ENCODE assay signal across 22 cellular contexts in genomic region chr1:58396150-58396549, GRCh38.
A peak's percentile ranks its signal among the peaks of the same experiment; 100 is the strongest.
DNase-seq lines count a peak whose midpoint lies in the region; ATAC-seq and TF ChIP-seq lines count a peak whose summit lies in the region.
"Had no signal": no experiment of that assay in that cellular context is flagged by ENCODE, and none has a peak within 500 bp of the region (broad histone marks: within the 10 kb centered on the region; RNA-seq: fewer than 3 reads in every experiment).

No MANE protein-coding gene starts in this region.

- H3K27ac Mint-ChIP-seq in brain, result peak overlapping the region in 3 of 5 experiments; percentile 1 to 88 (median 70)
- no peak overlapping the region for H3K27ac Mint-ChIP-seq in T-helper 17 cell
- H3K27ac Mint-ChIP-seq: CD4-positive, alpha-beta T cell had no signal

- peak overlapping the region in 1 of 5 experiments; percentile 49 for H3K4me3 Mint-ChIP-seq in brain
- H3K4me3 Mint-ChIP-seq in T-helper 17 cell, result no peak overlapping the region
- H3K4me3 Mint-ChIP-seq: activated B cell treated with CpG ODN at 0.5 μM for 24 hours; activated T-cell treated with anti-CD3 and anti-CD28 coated beads, Interleukin-2, amount 50 U/mL, for 4 hours; CD4-positive, alpha-beta T cell had no signal

- no peaks in the 10 kb centered on the region for H4K20me1 ChIP-seq in Loucy (ENCODE audit: insufficient read depth, low read length, poor library complexity, severe bottlenecking)

- no peaks in the 10 kb centered on the region for H3K36me3 Mint-ChIP-seq in brain
- peaks cover under 1% of the 10 kb centered on the region for H3K36me3 Mint-ChIP-seq in T-helper 17 cell (ENCODE audit: low read depth)

- WGBS in mesodermal cell (ENCODE audit: insufficient coverage in 2 of 2), 2 experiments, result 62 to 66% methylated on average over 4 to 5 of the region's 6 CpGs

- H3K27me3 ChIP-seq in Loucy (ENCODE audit: insufficient read depth, low read length, poor library complexity, severe bottlenecking), result no peaks in the 10 kb centered on the region
- H3K27me3 ChIP-seq: brain microvascular endothelial cell, heart left ventricle, tibial nerve had no signal

- H3F3A ChIP-seq in Loucy (ENCODE audit: low read depth), result peaks cover 22% of the 10 kb centered on the region

- H2AFZ ChIP-seq in Loucy (ENCODE audit: low read length), result no peak overlapping the region

- H3K9me3 Mint-ChIP-seq in brain, result no peaks in the 10 kb centered on the region
- H3K9me3 Mint-ChIP-seq: activated B cell treated with CpG ODN at 0.5 μM for 24 hours; activated T-cell treated with anti-CD3 and anti-CD28 coated beads, Interleukin-2, amount 50 U/mL, for 4 hours; CD4-positive, alpha-beta T cell had no signal

- no peak overlapping the region for H3K4me2 ChIP-seq in Loucy (ENCODE audit: low read depth, low read length, poor library complexity, severe bottlenecking)

- H3K9me3 ChIP-seq in Loucy (ENCODE audit: insufficient read depth, low read depth, low read length) (no peaks in the 10 kb centered on the region), mesodermal cell (ENCODE audit: control insufficient read depth, low read length) (no peaks in the 10 kb centered on the region), T-helper 17 cell (ENCODE audit: control insufficient read depth, low read length, poor library complexity, severe bottlenecking) (no peaks in the 10 kb centered on the region)
- H3K9me3 ChIP-seq: heart left ventricle, tibial nerve had no signal

- H3K9me2 ChIP-seq in Loucy (replicated peaks; ENCODE audit: low read depth, low read length), result no peaks in the 10 kb centered on the region

- no peaks in the 10 kb centered on the region for H3K79me2 ChIP-seq in Loucy (ENCODE audit: insufficient read depth, low read length)

- H3K36me3 ChIP-seq in Loucy (ENCODE audit: insufficient read depth, low read length) (no peaks in the 10 kb centered on the region), mesodermal cell (ENCODE audit: control insufficient read depth, insufficient read depth, low read length) (no peaks in the 10 kb centered on the region)
- H3K36me3 ChIP-seq: brain microvascular endothelial cell, heart left ventricle, tibial nerve had no signal

- H3K9ac ChIP-seq in Loucy (ENCODE audit: low read depth, low read length, poor library complexity, severe bottlenecking), result peak overlapping the region; percentile 52

- TF ChIP-seq CTCF in Loucy (conservative IDR thresholded peaks at IDR 0.05; ENCODE audit: low read length) (no peak), brain (conservative IDR thresholded peaks at IDR 0.05) (no peak)

- DNase-seq in A172 (ENCODE audit: low spot score) (peak; percentile 7), NCI-H2081 (lab: John Stamatoyannopoulos, UW) (no peak), T-helper 17 cell (no peak), iPS-NIHi7 (ENCODE audit: extremely low spot score) (no peak)
- DNase-seq: activated B cell treated with CpG ODN at 0.5 μM for 24 hours; activated CD4-positive, alpha-beta T cell treated with anti-CD3 and anti-CD28 coated beads, Interleukin-2, amount 50 U/mL, for 1 hour; activated T-cell treated with anti-CD3 and anti-CD28 coated beads, Interleukin-2, amount 50 U/mL, for 4 hours; brain microvascular endothelial cell; CD4-positive, alpha-beta T cell; effector CD4-positive, alpha-beta T cell; heart left ventricle; NCI-H1436 treated with DMSO at 0.1 percent for 48 hours; NCI-H524 treated with DMSO at 0.1 percent for 48 hours; SHP77; small intestine; stimulated activated CD4-positive, alpha-beta T cell treated with anti-CD3 and anti-CD28 coated beads, Interleukin-2, amount 100 ng/mL, for 24 hours had no signal

- H3K27ac ChIP-seq in mesodermal cell (ENCODE audit: low read depth, low read length, severe bottlenecking), result peak overlapping the region; percentile 98
- H3K27ac ChIP-seq: brain microvascular endothelial cell, tibial nerve had no signal

- H3K4me1 Mint-ChIP-seq in brain (peaks cover 20% of the 10 kb centered on the region), T-helper 17 cell (no peaks in the 10 kb centered on the region)
- H3K4me1 Mint-ChIP-seq: activated B cell treated with CpG ODN at 0.5 μM for 24 hours had no signal

- peaks cover 68% of the 10 kb centered on the region for H3K4me1 ChIP-seq in Loucy (ENCODE audit: insufficient read depth, low read length, poor library complexity, severe bottlenecking)
- H3K4me1 ChIP-seq in mesodermal cell (ENCODE audit: control insufficient read depth, insufficient read depth, low read length, poor library complexity, severe bottlenecking), result peaks cover 43% of the 10 kb centered on the region

- ATAC-seq in HG03045 (IDR thresholded peaks at IDR 0.05; ENCODE audit: unreplicated experiment) (no peak), T-helper 17 cell (no peak)
- ATAC-seq: activated T-cell treated with anti-CD3 and anti-CD28 coated beads, Interleukin-2, amount 50 U/mL, for 4 hours had no signal

- H3K4me3 ChIP-seq in Loucy (ENCODE audit: low read length, poor library complexity, severe bottlenecking) (no peak overlapping the region), mesodermal cell (ENCODE audit: extremely low read depth, insufficient read depth, low read length, poor library complexity, severe bottlenecking) (no peak overlapping the region)
- H3K4me3 ChIP-seq: heart left ventricle, lung, tibial nerve had no signal

- peaks cover 2% of the 10 kb centered on the region for H3K27me3 Mint-ChIP-seq in brain
- peaks cover 4% of the 10 kb centered on the region for H3K27me3 Mint-ChIP-seq in T-helper 17 cell
- H3K27me3 Mint-ChIP-seq: activated B cell treated with CpG ODN at 0.5 μM for 24 hours; CD4-positive, alpha-beta T cell had no signal
